Comparison of ENCODE assay signal across 19 cellular contexts in genomic region chr5:143645356-143645755, GRCh38.
"Had no signal": no experiment of that assay in that cellular context is flagged by ENCODE, and none has a peak within 500 bp of the region (broad histone marks: within the 10 kb centered on the region; RNA-seq: fewer than 3 reads in every experiment).

No MANE protein-coding gene starts in this region.

- H3K36me3 Mint-ChIP-seq: T-cell had no signal

- H3K9ac ChIP-seq: SK-N-SH had no signal

- H3K9me3 Mint-ChIP-seq: T-cell had no signal

- H3K4me3 Mint-ChIP-seq: T-cell had no signal

- DNase-seq: KBM-7, NCI-H1092, NCI-H1105 treated with DMSO at 0.1 percent for 48 hours, NCI-H1417 treated with DMSO at 0.1 percent for 48 hours, NCI-H1694 treated with DMSO at 0.1 percent for 48 hours, NCI-H1930, NCI-H2081, NCI-H2171, NCI-H226, NCI-H446, NCI-H510A, NCI-H524 treated with DMSO at 0.1 percent for 48 hours, NCI-H774, SHP77, SK-N-SH, SW 1271, T-cell had no signal

- FAIRE-seq: RCC 7860 had no signal

- H3K27ac Mint-ChIP-seq: T-cell had no signal

- ATAC-seq: T-cell had no signal

- H3K4me2 ChIP-seq: SK-N-SH had no signal

- H3K27ac ChIP-seq: RWPE1 had no signal

- H3K4me1 Mint-ChIP-seq: T-cell had no signal

- H3K9me3 ChIP-seq: SK-N-SH had no signal
